31 cellular contexts compared by ENCODE assay signal in the genomic region with DNA sequence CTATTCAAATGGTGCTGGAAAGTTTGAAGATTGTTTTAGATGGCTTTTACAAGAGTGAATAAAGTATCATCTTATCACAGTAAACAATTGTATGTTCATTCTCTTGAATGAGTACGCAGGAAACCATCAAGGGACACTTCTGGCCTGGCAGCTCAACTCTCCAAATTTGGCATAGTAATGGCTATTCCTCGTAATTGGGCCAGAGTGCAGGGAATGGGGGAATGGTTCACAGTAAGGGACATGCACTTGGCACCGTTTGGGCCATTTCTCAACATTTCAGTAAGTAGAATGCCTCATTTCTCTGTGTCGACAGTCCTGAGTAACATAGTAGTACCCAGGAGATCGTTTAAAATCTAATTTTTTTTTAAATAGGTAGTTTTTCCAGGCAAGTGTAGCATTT.
DNase-seq lines count a peak whose midpoint lies in the region; ATAC-seq and TF ChIP-seq lines count a peak whose summit lies in the region.
"Had no signal": no experiment of that assay in that cellular context is flagged by ENCODE, and none has a peak within 500 bp of the region (broad histone marks: within the 10 kb centered on the region; RNA-seq: fewer than 3 reads in every experiment).

No MANE protein-coding gene starts in this region.

- H3K36me3 Mint-ChIP-seq in CD8-positive, alpha-beta memory T cell: no peaks in the 10 kb centered on the region
- H3K36me3 Mint-ChIP-seq: CD8-positive, alpha-beta T cell had no signal

- H3K27me3 ChIP-seq in adipocyte (replicated peaks; ENCODE audit: control insufficient read depth, insufficient read depth, low read length) (no peaks in the 10 kb centered on the region), right cardiac atrium (ENCODE audit: control insufficient read depth, insufficient read depth) (no peaks in the 10 kb centered on the region), transverse colon (no peaks in the 10 kb centered on the region)
- no peaks in the 10 kb centered on the region for H3K27me3 ChIP-seq in CD8-positive, alpha-beta memory T cell (ENCODE audit: insufficient read depth, low read length, poor library complexity, severe bottlenecking)

- no peaks in the 10 kb centered on the region for H3K4me1 Mint-ChIP-seq in CD8-positive, alpha-beta memory T cell
- H3K4me1 Mint-ChIP-seq: B cell had no signal

- no peak for TF ChIP-seq POLR2A in transverse colon (IDR thresholded peaks at IDR 0.05)

- TF ChIP-seq EP300 in transverse colon (IDR thresholded peaks at IDR 0.05; ENCODE audit: low read depth): no peak

- peak; percentile 74 to 89 for ATAC-seq in right cardiac atrium
- ATAC-seq: A549; CD8-positive, alpha-beta T cell; GM12878; K562 had no signal

- peaks cover 6% of the 10 kb centered on the region for H3K9me3 ChIP-seq in adipocyte (ENCODE audit: control insufficient read depth, low read length)
- no peaks in the 10 kb centered on the region for H3K9me3 ChIP-seq in right cardiac atrium (ENCODE audit: control insufficient read depth, low read length)
- H3K9me3 ChIP-seq in transverse colon: peaks cover 0 to 3% of the 10 kb centered on the region in 2 donors
- H3K9me3 ChIP-seq in CD8-positive, alpha-beta memory T cell (ENCODE audit: low read length): no peaks in the 10 kb centered on the region
- H3K9me3 ChIP-seq: A549, HAP-1 had no signal

- DNase-seq in adipocyte (ENCODE audit: low read depth): no peak
- DNase-seq in fibroblast of mammary gland (ENCODE audit: low read depth): peak; percentile 5
- DNase-seq in right cardiac atrium: peak in 2 of 3 donors; percentile 58 to 73
- DNase-seq in skeletal muscle cell (ENCODE audit: low read depth): peak; percentile 19
- DNase-seq in ecto neural progenitor cell (ENCODE audit: low spot score): no peak
- DNase-seq in transverse colon: no peak
- no peak for DNase-seq in CD8-positive, alpha-beta memory T cell
- DNase-seq: CD8-positive, alpha-beta T cell; DMS 273 treated with DMSO at 0.1 percent for 48 hours; DMS79; EL; GDM1; GOT3; Kasumi-1; MV-4-11; NCI-H1105; NCI-H146; NCI-H1930; NCI-H2107; NCI-H446 treated with DMSO at 0.1 percent for 48 hours; NCI-H526; NCI-H82; SIG-M5 had no signal

- H3K9me3 Mint-ChIP-seq in CD8-positive, alpha-beta memory T cell: peaks cover 0 to 11% (median 2%) of the 10 kb centered on the region in 5 donors

- no peak overlapping the region for H3K27ac ChIP-seq in right cardiac atrium (ENCODE audit: low read length)
- H3K27ac ChIP-seq in transverse colon: no peak overlapping the region
- no peak overlapping the region for H3K27ac ChIP-seq in CD8-positive, alpha-beta memory T cell (ENCODE audit: low read depth, low read length)
- H3K27ac ChIP-seq: A549, C4-2B, RWPE1, SK-N-MC had no signal

- TF ChIP-seq CTCF in fibroblast of mammary gland (conservative IDR thresholded peaks at IDR 0.05; ENCODE audit: control insufficient read depth, insufficient read depth, low read depth, low read length): no peak
- TF ChIP-seq CTCF in transverse colon (IDR thresholded peaks at IDR 0.05): no peak

- no peak overlapping the region for H3K27ac Mint-ChIP-seq in CD8-positive, alpha-beta memory T cell
- H3K27ac Mint-ChIP-seq: B cell; CD8-positive, alpha-beta T cell had no signal

- no peak overlapping the region for H3K4me3 Mint-ChIP-seq in CD8-positive, alpha-beta memory T cell
- H3K4me3 Mint-ChIP-seq: B cell; CD8-positive, alpha-beta T cell had no signal

- in situ Hi-C loops in transverse colon (cut with MboI; ENCODE audit: low pct_ligation_motif_present in 1 of 4, low pct_unique_long_range_greater_than_20kb in 1 of 4, low sequenced_read_pairs in 3 of 4): no loop called here

- 36% methylated on average over 5 of the region's 5 CpGs for WGBS in right cardiac atrium
- 79 to 86% methylated on average over 5 of the region's 5 CpGs for whole genome bisulfite sequencing in transverse colon (ENCODE audit: low coverage in 1 of 2), 2 donors

- H3K9ac ChIP-seq in adipocyte (ENCODE audit: low read length): peak overlapping the region; percentile 73

- H3K4me3 ChIP-seq in adipocyte (ENCODE audit: low read length) (peak overlapping the region; percentile 5), fibroblast of mammary gland (ENCODE audit: control insufficient read depth, low read depth, low read length) (no peak overlapping the region), right cardiac atrium (ENCODE audit: low read length) (no peak overlapping the region), skeletal muscle cell (ENCODE audit: low read depth, low read length) (no peak overlapping the region), transverse colon (no peak overlapping the region)
- no peak overlapping the region for H3K4me3 ChIP-seq in CD8-positive, alpha-beta memory T cell (ENCODE audit: low read length)
- H3K4me3 ChIP-seq: A549, GM12878, HAP-1, K562, SK-N-MC had no signal

- intact Hi-C loops in right cardiac atrium (cut with DNase I): no loop called here
- intact Hi-C loops in transverse colon (cut with DNase I; ENCODE audit: low total_unique reads): no loop called here

- POLR2A ChIA-PET in CD8-positive, alpha-beta memory T cell (lab: Charles Lee): no interaction called here

- no peaks in the 10 kb centered on the region for H3K27me3 Mint-ChIP-seq in CD8-positive, alpha-beta memory T cell
- H3K27me3 Mint-ChIP-seq: B cell had no signal

- H3K4me1 ChIP-seq in adipocyte (ENCODE audit: control insufficient read depth, insufficient read depth, low read length) (peaks cover 36% of the 10 kb centered on the region), right cardiac atrium (ENCODE audit: control insufficient read depth, insufficient read depth, low read length) (peaks cover 2% of the 10 kb centered on the region), transverse colon (no peaks in the 10 kb centered on the region)
- H3K4me1 ChIP-seq in CD8-positive, alpha-beta memory T cell (ENCODE audit: insufficient read depth, low read length): no peaks in the 10 kb centered on the region
- H3K4me1 ChIP-seq: A549, HAP-1 had no signal

- CTCF ChIA-PET in CD8-positive, alpha-beta memory T cell (lab: Charles Lee): no interaction called here

- H3K36me3 ChIP-seq in adipocyte (ENCODE audit: control insufficient read depth, insufficient read depth, low read length, severe bottlenecking) (no peaks in the 10 kb centered on the region), transverse colon (no peaks in the 10 kb centered on the region)
- H3K36me3 ChIP-seq in CD8-positive, alpha-beta memory T cell (ENCODE audit: insufficient read depth, low read length): no peaks in the 10 kb centered on the region
- H3K36me3 ChIP-seq: HAP-1 had no signal

Comparison
In these comparisons a context has a peak if more than half of its experiments do, and no peak if none do; other contexts are left out.
1. DNase-seq: peak in fibroblast of mammary gland (single experiment), right cardiac atrium (2 of 3) and skeletal muscle cell (single experiment); none in adipocyte (single experiment), ecto neural progenitor cell (single experiment), transverse colon (single experiment) and CD8-positive, alpha-beta memory T cell (0 of 5).